In the genomic region with DNA sequence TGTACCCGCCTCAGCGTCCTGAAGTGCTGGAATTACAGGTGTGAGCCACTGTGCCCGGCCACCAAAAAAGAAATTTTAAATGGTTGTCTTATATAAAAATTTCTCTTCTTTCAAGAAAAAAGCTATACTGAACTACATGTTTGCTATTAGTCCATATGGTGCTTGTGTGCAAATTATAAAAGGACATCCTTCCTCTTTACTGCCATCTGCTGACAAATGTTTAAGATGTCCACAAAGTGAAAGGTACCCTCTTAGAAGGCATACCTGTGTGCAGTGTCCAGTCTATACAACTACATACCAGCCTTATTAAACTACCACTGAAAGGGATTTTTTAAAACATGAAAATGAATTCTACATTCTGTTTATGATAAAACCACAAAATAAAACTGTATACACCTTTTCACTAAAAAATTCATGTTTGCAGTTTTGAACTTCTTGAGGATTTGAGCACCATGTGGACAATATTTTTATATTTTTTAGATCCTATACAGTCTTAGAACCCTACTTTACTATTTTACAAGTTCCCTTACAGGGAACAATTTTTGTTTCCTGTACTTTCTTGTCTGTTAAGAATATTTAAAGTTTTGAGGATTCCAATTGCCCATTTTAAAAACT, we compare ENCODE assay signal across 8 cellular contexts. TPM values are rescaled to one million over a fixed set of nuclear protein-coding genes. Genes with fewer than 3 reads are reported as not detected.
A peak's percentile ranks its signal among the peaks of the same experiment; 100 is the strongest.
DNase-seq lines count a peak whose midpoint lies in the region; ATAC-seq, FAIRE-seq and TF ChIP-seq lines count a peak whose summit lies in the region.

No MANE protein-coding gene starts in this region.

- no peak for TF ChIP-seq EP300 in HepG2 (IDR thresholded peaks at IDR 0.05; ENCODE audit: low read depth in 2 of 2, low read length in 2 of 2)
- no peak for TF ChIP-seq EP300 in HepG2 (CRISPR knock-in tag; IDR thresholded peaks at IDR 0.05; ENCODE audit: borderline replicate concordance)
- no peak for TF ChIP-seq EP300 in ovary (IDR thresholded peaks at IDR 0.05)

- TF ChIP-seq POLR2A in HepG2 (IDR thresholded peaks at IDR 0.05; ENCODE audit: insufficient read depth in 1 of 2, low read depth in 2 of 2, low read length in 2 of 2) (no peak), ovary (IDR thresholded peaks at IDR 0.05) (no peak)

- H3K27me3 ChIP-seq in right cardiac atrium (ENCODE audit: control insufficient read depth, insufficient read depth) (no peaks in the 10 kb centered on the region), HepG2 (ENCODE audit: control insufficient read depth in 1 of 2, insufficient read depth in 2 of 2, low read length in 2 of 2) (no peaks in the 10 kb centered on the region), ovary (no peaks in the 10 kb centered on the region)

- intact Hi-C loops in Right ventricle myocardium superior (cut with DNase I) (no loop called here), right cardiac atrium (cut with DNase I) (no loop called here), HepG2 (cut with micrococcal nuclease; ENCODE audit: unreplicated experiment) (loop anchor here (1.0 kb wide), 1 partner anchor 255 kb away; no protein-coding TSS in a partner anchor), ovary (cut with DNase I) (no loop called here)

- CTCF ChIA-PET in HepG2 (lab: Yijun Ruan, JAX; ENCODE audit: low intra/inter-chr PET ratio, low total read pairs), result interaction anchor here (0.8 kb wide), 1 partner anchor 255 kb away, joined by 4 read pairs; no protein-coding TSS in a partner anchor

- no peak overlapping the region for H3K4me2 ChIP-seq in HepG2 (ENCODE audit: low read depth, low read length)

- TF ChIP-seq CTCF in HepG2 (CRISPR knock-in tag; IDR thresholded peaks at IDR 0.05) (peak; percentile 52), ovary (IDR thresholded peaks at IDR 0.05) (no peak)

- ATAC-seq in Right ventricle myocardium superior (ENCODE audit: poor library complexity), result peak; percentile 53
- ATAC-seq in right cardiac atrium, result no peak
- ATAC-seq in HepG2, result peak; percentile 89
- no peak for ATAC-seq in GM19467 (IDR thresholded peaks at IDR 0.05; ENCODE audit: unreplicated experiment)
- ATAC-seq in HG03095 (IDR thresholded peaks at IDR 0.05; ENCODE audit: unreplicated experiment), result no peak

- H3K79me2 ChIP-seq in HepG2 (ENCODE audit: insufficient read depth, low read length), result no peaks in the 10 kb centered on the region

- WGBS in right cardiac atrium, result 90% methylated on average over 3 of the region's 3 CpGs
- 98% methylated on average over 3 of the region's 3 CpGs for WGBS in HepG2 (ENCODE audit: low lambda C conversion rate)
- WGBS in ovary, 3 donors, result 90 to 97% (median 91%) methylated on average over 3 of the region's 3 CpGs

- H3K36me3 ChIP-seq in HepG2 (replicated peaks in 1 of 2; ENCODE audit: control insufficient read depth in 1 of 2, insufficient read depth in 2 of 2, low read length in 2 of 2) (peaks cover 7 to 59% of the 10 kb centered on the region in 2 experiments), ovary (no peaks in the 10 kb centered on the region)

- H3K4me3 ChIP-seq in right cardiac atrium (ENCODE audit: low read length), result no peak overlapping the region
- H3K4me3 ChIP-seq in HepG2 (replicated peaks in 1 of 3; ENCODE audit: insufficient read depth in 1 of 3, low read depth in 2 of 3, low read length in 3 of 3), result no peak overlapping the region
- H3K4me3 ChIP-seq in ovary, result no peak overlapping the region

- no peak overlapping the region for H2AFZ ChIP-seq in HepG2 (ENCODE audit: low read length)

- H3K9ac ChIP-seq in HepG2 (ENCODE audit: insufficient read depth, low read depth, low read length), result no peak overlapping the region

- in situ Hi-C loops in HepG2 (cut with HindIII; ENCODE audit: extremely low pct_ligation_motif_present, low pct_unique_long_range_greater_than_20kb), result loop anchor here (25.0 kb wide), 1 partner anchor 251 kb away; no protein-coding TSS in a partner anchor

- DNase-seq in Right ventricle myocardium superior (no peak), right cardiac atrium (no peak), NCI-H146 treated with DMSO at 0.1 percent for 48 hours (lab: John Stamatoyannopoulos, UW; ENCODE audit: unreplicated experiment) (peak; percentile 10), amniotic epithelial cell (ENCODE audit: low read depth) (peak; percentile 29), HepG2 (ENCODE audit: low spot score) (peak; percentile 41), ovary (no peak)

- no peak for TF ChIP-seq RAD21 in HepG2 (CRISPR knock-in tag; IDR thresholded peaks at IDR 0.05)

- BruUV-seq in HepG2 (replicated peaks; lab: Mats Ljungman, UMichigan), result no TSS peak

- FAIRE-seq in HepG2 (lab: Jason Lieb, UNC), result peak; percentile 77

- POLR2A ChIA-PET in HepG2 (lab: Yijun Ruan, JAX), result no interaction called here

- H3K4me1 ChIP-seq in right cardiac atrium (ENCODE audit: control insufficient read depth, insufficient read depth, low read length) (no peaks in the 10 kb centered on the region), HepG2 (ENCODE audit: insufficient read depth, low read length) (no peaks in the 10 kb centered on the region), ovary (ENCODE audit: insufficient read depth) (no peaks in the 10 kb centered on the region)

- no peaks in the 10 kb centered on the region for H4K20me1 ChIP-seq in HepG2 (ENCODE audit: insufficient read depth, low read length)

- H3K27ac ChIP-seq in right cardiac atrium (ENCODE audit: low read length), result no peak overlapping the region
- H3K27ac ChIP-seq in HepG2 (ENCODE audit: extremely low read length, insufficient read depth, low read length), result no peak overlapping the region
- no peak overlapping the region for H3K27ac ChIP-seq in ovary

- H3K9me3 ChIP-seq in right cardiac atrium (ENCODE audit: control insufficient read depth, low read length), result no peaks in the 10 kb centered on the region
- no peaks in the 10 kb centered on the region for H3K9me3 ChIP-seq in HepG2 (ENCODE audit: low read length)
- H3K9me3 ChIP-seq in ovary, result no peaks in the 10 kb centered on the region

TF ChIP-seq in HepG2, 621 proteins besides CTCF, POLR2A, EP300 and RAD21:
- TF ChIP-seq STAG1 (CRISPR knock-in tag; IDR thresholded peaks at IDR 0.05), result peak; percentile 45
- TF ChIP-seq, protein P1, sequence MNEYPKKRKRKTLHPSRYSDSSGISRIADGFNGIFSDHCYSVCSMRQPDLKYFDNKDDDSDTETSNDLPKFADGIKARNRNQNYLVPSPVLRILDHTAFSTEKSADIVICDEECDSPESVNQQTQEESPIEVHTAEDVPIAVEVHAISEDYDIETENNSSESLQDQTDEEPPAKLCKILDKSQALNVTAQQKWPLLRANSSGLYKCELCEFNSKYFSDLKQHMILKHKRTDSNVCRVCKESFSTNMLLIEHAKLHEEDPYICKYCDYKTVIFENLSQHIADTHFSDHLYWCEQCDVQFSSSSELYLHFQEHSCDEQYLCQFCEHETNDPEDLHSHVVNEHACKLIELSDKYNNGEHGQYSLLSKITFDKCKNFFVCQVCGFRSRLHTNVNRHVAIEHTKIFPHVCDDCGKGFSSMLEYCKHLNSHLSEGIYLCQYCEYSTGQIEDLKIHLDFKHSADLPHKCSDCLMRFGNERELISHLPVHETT (CRISPR knock-in tag; conservative IDR thresholded peaks at IDR 0.05), result no peak
TF ChIP-seq in HepG2: peak in this region for 1.

RNA-seq across cellular contexts. Expression of a gene that starts 32.8 kb away (rescaled TPM):
- total RNA-seq in Right ventricle myocardium superior (not detected), right cardiac atrium (not detected), HepG2 (2016; rRNA removed; fragmentation: Illumina TruSeq; extraction: Trizol) (0.46 TPM in 1 of 2 replicates, not detected in the other), ovary (under 1 TPM in 2 of 7 donors, not detected in 5; 0.78 to 0.92 TPM)
- polyA plus RNA-seq in right cardiac atrium (not detected), HepG2 (2011; rRNA removed) (not detected in 2 replicates), ovary (not detected)
- 0.51 TPM in 1 of 2 replicates, not detected in the other for total RNA-seq in HepG2 (2016; cell fraction: cytosol; rRNA removed; fragmentation: Illumina TruSeq; extraction: Trizol; ENCODE audit: low read depth)
- not detected in 2 replicates for total RNA-seq in HepG2 (2016; cell fraction: insoluble cytoplasmic fraction; rRNA removed; fragmentation: Illumina TruSeq; extraction: Trizol)
- not detected in 2 replicates for total RNA-seq in HepG2 (2016; cell fraction: membrane; rRNA removed; fragmentation: Illumina TruSeq; extraction: Trizol)
- not detected in 2 replicates for total RNA-seq in HepG2 (2016; cell fraction: nucleus; rRNA removed; fragmentation: Illumina TruSeq; extraction: Trizol)
- polyA plus RNA-seq in HepG2 (2011; cell fraction: cytosol; rRNA removed), result not detected in 2 replicates
- not detected in 2 replicates for polyA plus RNA-seq in HepG2 (2011; cell fraction: nucleus; rRNA removed)
- 0.32 TPM in 1 of 2 replicates, not detected in the other for polyA plus RNA-seq in HepG2 (2012)
- 0.59 and 0.78 TPM in 2 replicates for polyA plus RNA-seq in HepG2 (2016; cell fraction: cytosol; fragmentation: Illumina TruSeq; extraction: Trizol; ENCODE audit: low read depth)
- 0.50 TPM in 1 of 2 replicates, not detected in the other for polyA plus RNA-seq in HepG2 (2016; cell fraction: insoluble cytoplasmic fraction; fragmentation: Illumina TruSeq; extraction: Trizol; ENCODE audit: low read depth)
- polyA plus RNA-seq in HepG2 (2016; cell fraction: membrane; fragmentation: Illumina TruSeq; extraction: Trizol; ENCODE audit: low read depth), result 0.35 TPM in 1 of 2 replicates, not detected in the other
- not detected in 2 replicates for polyA plus RNA-seq in HepG2 (2016; cell fraction: nucleus; fragmentation: Illumina TruSeq; extraction: Trizol; ENCODE audit: insufficient read depth, low read depth)
- polyA minus RNA-seq in HepG2 (2011; rRNA and poly(A)+ RNA removed; ENCODE audit: low replicate concordance), result not detected in 2 replicates
- not detected in 2 replicates for polyA minus RNA-seq in HepG2 (2011; cell fraction: cytosol; rRNA and poly(A)+ RNA removed)
- polyA minus RNA-seq in HepG2 (2011; cell fraction: nucleus; rRNA and poly(A)+ RNA removed), result not detected in 2 replicates

Comparison
In these comparisons a context has a peak if more than half of its experiments do, and no peak if none do; other contexts are left out.
1. ATAC-seq: peak in Right ventricle myocardium superior (single experiment) and HepG2 (single experiment); none in right cardiac atrium (0 of 2), GM19467 (single experiment) and HG03095 (single experiment).
2. DNase-seq: peak in NCI-H146 treated with DMSO at 0.1 percent for 48 hours (single experiment), amniotic epithelial cell (single experiment) and HepG2 (single experiment); none in Right ventricle myocardium superior (single experiment), right cardiac atrium (0 of 3) and ovary (0 of 5).